In genomic region chr18:48711651-48712486, GRCh38 we compare ENCODE assay signal across 8 cellular contexts.
DNase-seq lines count a peak whose midpoint lies in the region; ATAC-seq, FAIRE-seq and TF ChIP-seq lines count a peak whose summit lies in the region.

No MANE protein-coding gene starts in this region.

- H3K9ac ChIP-seq in GM12878 (ENCODE audit: control insufficient read depth, insufficient read depth, low read length), result no peak overlapping the region

- TF ChIP-seq POLR2A in GM12878 (IDR thresholded peaks at IDR 0.05; ENCODE audit: low read depth, low read length) (no peak), thyroid gland (IDR thresholded peaks at IDR 0.05) (no peak)

- 50% methylated on average over 15 of the region's 15 CpGs for WGBS in GM12878 (ENCODE audit: insufficient coverage, insufficient replicate concordance, low lambda C conversion rate, missing lambda C conversion rate)
- 76 to 83% methylated on average over 13 to 14 of the region's 15 CpGs for WGBS in thyroid gland, 2 donors

- H3K36me3 ChIP-seq in GM12878 (ENCODE audit: control insufficient read depth in 2 of 2, insufficient read depth in 2 of 2, low read length in 1 of 2) (no peaks in the 10 kb centered on the region), thyroid gland (no peaks in the 10 kb centered on the region)

- SMC1A ChIA-PET in GM12878 (lab: Charles Lee; ENCODE audit: uncharacterized antibody, unreplicated experiment), result interaction anchor here (0.8 to 4.1 kb wide), 22 partner anchors 9 to 1147 kb away, joined by 3 to 23 read pairs (median 4); no protein-coding TSS in a partner anchor

- TF ChIP-seq EP300 in GM12878 (IDR thresholded peaks at IDR 0.05; ENCODE audit: borderline replicate concordance in 1 of 2, control insufficient read depth in 1 of 2, low read depth in 2 of 2, low read length in 2 of 2), result no peak

- H3K4me2 ChIP-seq in GM12878 (ENCODE audit: control insufficient read depth, insufficient read depth), result no peak overlapping the region

- in situ Hi-C loops in GM12878 (cut with MboI), result no loop called here

- no peaks in the 10 kb centered on the region; the same call in 2 of the 3 replicates for H3K9me3 ChIP-seq in GM12878 (replicated peaks; ENCODE audit: control insufficient read depth, insufficient read depth, low read length)
- H3K9me3 ChIP-seq in thyroid gland, result no peaks in the 10 kb centered on the region

- intact Hi-C loops in Right ventricle myocardium inferior (cut with DNase I), result loop anchor here (2.0 to 5.0 kb wide), 2 partner anchors 31 to 65 kb away; no protein-coding TSS in a partner anchor
- intact Hi-C loops in cardiac septum (cut with DNase I), result loop anchor here (5.0 to 10.0 kb wide), 4 partner anchors 70 to 463 kb away; partner anchors contain the start of gene SMAD7
- intact Hi-C loops in GM12878 (cut with micrococcal nuclease; ENCODE audit: unreplicated experiment), result loop anchor here (1.0 to 5.0 kb wide), 4 partner anchors 66 to 466 kb away; no protein-coding TSS in a partner anchor
- intact Hi-C loops in thyroid gland (cut with DNase I), result no loop called here

- TF ChIP-seq CTCF in GM12878 (IDR thresholded peaks at IDR 0.05 in 2 of 3, conservative IDR thresholded peaks at IDR 0.05 in 1 of 3; ENCODE audit: control insufficient read depth in 2 of 3, extremely low read depth in 1 of 3, insufficient read depth in 1 of 3, low read depth in 3 of 3, low read length in 3 of 3), result peak; percentile 59 to 81 (median 60)
- TF ChIP-seq CTCF in thyroid gland (IDR thresholded peaks at IDR 0.05), result peak in 4 of 6 experiments; percentile 37 to 64 (median 48)

- no peak overlapping the region for H3K27ac ChIP-seq in GM12878 (ENCODE audit: control insufficient read depth, insufficient read depth)
- H3K27ac ChIP-seq in thyroid gland, result no peak overlapping the region

- POLR2A ChIA-PET in GM12878 (lab: Charles Lee), result interaction anchor here (0.9 kb wide), 1 partner anchor 9 kb away, joined by 3 read pairs; no protein-coding TSS in a partner anchor

- H3K4me1 ChIP-seq in GM12878 (ENCODE audit: control insufficient read depth, insufficient read depth, low read length), result peaks cover 11% of the 10 kb centered on the region
- peaks cover 0 to 26% of the 10 kb centered on the region in 2 donors for H3K4me1 ChIP-seq in thyroid gland

- H3K79me2 ChIP-seq in GM12878 (ENCODE audit: control insufficient read depth, insufficient read depth, low read length), result no peaks in the 10 kb centered on the region

- no peak overlapping the region for H3K4me3 ChIP-seq in GM12878
- no peak overlapping the region for H3K4me3 ChIP-seq in thyroid gland (replicated peaks in 1 of 3)

- H3K27me3 ChIP-seq in GM12878 (replicated peaks in 1 of 2; ENCODE audit: control insufficient read depth in 2 of 2, insufficient read depth in 2 of 2, low read length in 1 of 2) (no peaks in the 10 kb centered on the region), thyroid gland (no peaks in the 10 kb centered on the region)

- H2AFZ ChIP-seq in GM12878 (ENCODE audit: control insufficient read depth, low read depth, low read length), result no peak overlapping the region

- CTCF ChIA-PET in GM12878 (lab: Yijun Ruan, JAX), result interaction anchor here (0.7 to 4.0 kb wide), 27 partner anchors 10 to 748 kb away, joined by 3 to 29 read pairs (median 4); no protein-coding TSS in a partner anchor

- H4K20me1 ChIP-seq in GM12878 (ENCODE audit: control insufficient read depth, insufficient read depth), result no peaks in the 10 kb centered on the region

- TF ChIP-seq RAD21 in GM12878 (IDR thresholded peaks at IDR 0.05; ENCODE audit: insufficient read depth, low read depth, low read length), result peak; percentile 83

- BruUV-seq in GM12878 (replicated peaks; lab: Mats Ljungman, UMichigan), result no TSS peak

- DNase-seq in Right ventricle myocardium inferior (ENCODE audit: missing footprints), result no peak
- DNase-seq in cardiac septum (ENCODE audit: low spot score), result no peak
- DNase-seq in MV-4-11 (lab: John Stamatoyannopoulos, UW), result peak; percentile 53
- DNase-seq in GM12878 (ENCODE audit: low read depth, low spot score), result no peak
- DNase-seq in iPS DF 4.7 (ENCODE audit: extremely low read depth, low spot score), result peak; percentile 19
- DNase-seq in thyroid gland, result peak; percentile 30 to 39
- no peak for DNase-seq in NCI-H524 treated with DMSO at 0.1 percent for 48 hours (lab: John Stamatoyannopoulos, UW)

- FAIRE-seq in GM12878 (lab: Jason Lieb, UNC), result peak; percentile 27

- ATAC-seq in Right ventricle myocardium inferior, result peak; percentile 53
- ATAC-seq in GM12878, result peak; percentile 85
- no peak for ATAC-seq in GM18858 (IDR thresholded peaks at IDR 0.05; ENCODE audit: unreplicated experiment)

- RAD21 ChIA-PET in GM12878 (lab: Charles Lee; ENCODE audit: unreplicated experiment), result interaction anchor here (1.0 to 4.0 kb wide), 14 partner anchors 11 to 527 kb away, joined by 3 to 13 read pairs (median 4); no protein-coding TSS in a partner anchor

TF ChIP-seq in GM12878, 131 proteins besides CTCF, POLR2A, EP300 and RAD21 (continues in another document):
- TF ChIP-seq RCOR1 (conservative IDR thresholded peaks at IDR 0.05; ENCODE audit: low read depth, low read length), result no peak
- TF ChIP-seq ZNF384 (IDR thresholded peaks at IDR 0.05; ENCODE audit: borderline replicate concordance, low read depth, low read length), result no peak
- peak; percentile 32; the same call in 1 of the 2 replicates for TF ChIP-seq IKZF1 (conservative IDR thresholded peaks at IDR 0.05)
- TF ChIP-seq NBN (IDR thresholded peaks at IDR 0.05), result 0 out of 2 replicates have a peak, but pooled peaks have one; percentile 16
- TF ChIP-seq SMC3 (IDR thresholded peaks at IDR 0.05; ENCODE audit: borderline replicate concordance, low read length), result peak; percentile 85
- TF ChIP-seq ATF7 (IDR thresholded peaks at IDR 0.05; ENCODE audit: low read depth), result no peak
- TF ChIP-seq RUNX3 (IDR thresholded peaks at IDR 0.05; ENCODE audit: low read length), result peak; percentile 28; the same call in 1 of the 2 replicates
- no peak for TF ChIP-seq HDGF (IDR thresholded peaks at IDR 0.05)
- TF ChIP-seq SIN3A (IDR thresholded peaks at IDR 0.05; ENCODE audit: low read depth, low read length), result no peak
- TF ChIP-seq ESRRA (IDR thresholded peaks at IDR 0.05; ENCODE audit: low read length), result no peak
- TF ChIP-seq MAX (IDR thresholded peaks at IDR 0.05; ENCODE audit: low read depth, low read length), result no peak
- no peak for TF ChIP-seq HDAC2 (IDR thresholded peaks at IDR 0.05)
- no peak for TF ChIP-seq MEF2B (IDR thresholded peaks at IDR 0.05; ENCODE audit: partially characterized antibody, poor library complexity, severe bottlenecking)
- TF ChIP-seq ZBTB33 (IDR thresholded peaks at IDR 0.05), result no peak
- no peak for TF ChIP-seq NR2C1 (IDR thresholded peaks at IDR 0.05)
- no peak for TF ChIP-seq RELA (IDR thresholded peaks at IDR 0.05; ENCODE audit: borderline replicate concordance, partially characterized antibody)
- no peak for TF ChIP-seq ZNF592 (IDR thresholded peaks at IDR 0.05)
- TF ChIP-seq KAT2A (conservative IDR thresholded peaks at IDR 0.05; ENCODE audit: control insufficient read depth, low read depth, low read length), result no peak
- TF ChIP-seq MXI1 (IDR thresholded peaks at IDR 0.05; ENCODE audit: low read depth, low read length), result no peak
- TF ChIP-seq SMAD1 (IDR thresholded peaks at IDR 0.05; ENCODE audit: low read depth, partially characterized antibody), result no peak

Comparison
In these comparisons a context has a peak if more than half of its experiments do, and no peak if none do; other contexts are left out.
1. DNase-seq: peak in MV-4-11 (single experiment), iPS DF 4.7 (single experiment) and thyroid gland (2 of 2); none in Right ventricle myocardium inferior (single experiment), cardiac septum (single experiment), GM12878 (single experiment) and NCI-H524 treated with DMSO at 0.1 percent for 48 hours (single experiment).